ENCODE assay signal across 3 cellular contexts in the genomic region with DNA sequence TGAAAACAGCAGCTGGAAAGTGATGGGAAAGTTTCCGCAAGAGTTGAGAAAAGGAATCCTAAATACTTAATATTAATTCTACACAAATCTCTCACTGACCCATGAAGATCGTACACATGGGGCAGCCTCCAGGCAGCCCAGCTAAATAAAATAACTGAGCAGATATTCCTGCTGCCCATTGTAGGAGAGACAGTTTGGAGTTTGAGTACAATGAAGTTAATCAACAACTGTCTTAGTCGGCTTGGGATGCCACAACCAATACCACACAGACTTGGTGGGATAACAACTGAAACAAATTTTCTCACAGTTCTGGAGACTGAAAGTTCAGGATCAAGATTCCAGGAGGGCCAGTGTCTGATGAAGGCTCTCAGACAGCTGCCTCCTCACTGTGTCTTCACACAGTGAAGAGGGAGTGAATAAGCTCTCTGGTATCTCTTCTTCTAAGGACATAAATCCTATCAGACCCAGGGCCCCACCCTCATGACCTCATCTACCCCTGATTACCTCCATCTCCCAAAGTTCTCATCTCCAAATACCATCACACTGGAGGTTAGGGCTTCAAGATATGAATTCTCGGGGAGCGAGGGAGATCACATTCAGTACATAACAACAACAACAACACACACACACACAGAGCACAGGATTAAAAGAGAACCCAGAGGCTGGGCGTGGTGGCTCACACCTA.
TF ChIP-seq lines count a peak whose summit lies in the region.

No MANE protein-coding gene starts in this region.

TF ChIP-seq in HEK293, 187 proteins besides CTCF, POLR2A, EP300 and RAD21 (continues in another document):
- TF ChIP-seq KLF1 (tag by site-specific recombination; IDR thresholded peaks at IDR 0.05), result peak; percentile 73
- TF ChIP-seq ZNF623 (tag by site-specific recombination; IDR thresholded peaks at IDR 0.05), result no peak
- TF ChIP-seq, protein P1, sequence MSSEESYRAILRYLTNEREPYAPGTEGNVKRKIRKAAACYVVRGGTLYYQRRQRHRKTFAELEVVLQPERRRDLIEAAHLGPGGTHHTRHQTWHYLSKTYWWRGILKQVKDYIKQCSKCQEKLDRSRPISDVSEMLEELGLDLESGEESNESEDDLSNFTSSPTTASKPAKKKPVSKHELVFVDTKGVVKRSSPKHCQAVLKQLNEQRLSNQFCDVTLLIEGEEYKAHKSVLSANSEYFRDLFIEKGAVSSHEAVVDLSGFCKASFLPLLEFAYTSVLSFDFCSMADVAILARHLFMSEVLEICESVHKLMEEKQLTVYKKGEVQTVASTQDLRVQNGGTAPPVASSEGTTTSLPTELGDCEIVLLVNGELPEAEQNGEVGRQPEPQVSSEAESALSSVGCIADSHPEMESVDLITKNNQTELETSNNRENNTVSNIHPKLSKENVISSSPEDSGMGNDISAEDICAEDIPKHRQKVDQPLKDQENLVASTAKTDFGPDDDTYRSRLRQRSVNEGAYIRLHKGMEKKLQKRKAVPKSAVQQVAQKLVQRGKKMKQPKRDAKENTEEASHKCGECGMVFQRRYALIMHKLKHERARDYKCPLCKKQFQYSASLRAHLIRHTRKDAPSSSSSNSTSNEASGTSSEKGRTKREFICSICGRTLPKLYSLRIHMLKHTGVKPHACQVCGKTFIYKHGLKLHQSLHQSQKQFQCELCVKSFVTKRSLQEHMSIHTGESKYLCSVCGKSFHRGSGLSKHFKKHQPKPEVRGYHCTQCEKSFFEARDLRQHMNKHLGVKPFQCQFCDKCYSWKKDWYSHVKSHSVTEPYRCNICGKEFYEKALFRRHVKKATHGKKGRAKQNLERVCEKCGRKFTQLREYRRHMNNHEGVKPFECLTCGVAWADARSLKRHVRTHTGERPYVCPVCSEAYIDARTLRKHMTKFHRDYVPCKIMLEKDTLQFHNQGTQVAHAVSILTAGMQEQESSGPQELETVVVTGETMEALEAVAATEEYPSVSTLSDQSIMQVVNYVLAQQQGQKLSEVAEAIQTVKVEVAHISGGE (tag by site-specific recombination; conservative IDR thresholded peaks at IDR 0.05; ENCODE audit: low read depth), result no peak
- TF ChIP-seq ZNF239 (tag by site-specific recombination; IDR thresholded peaks at IDR 0.05), result no peak
- no peak for TF ChIP-seq ZNF311 (tag by site-specific recombination; IDR thresholded peaks at IDR 0.05; ENCODE audit: borderline replicate concordance)
- TF ChIP-seq ZNF155 (tag by site-specific recombination; IDR thresholded peaks at IDR 0.05), result no peak
- TF ChIP-seq ZNF521 (tag by site-specific recombination; IDR thresholded peaks at IDR 0.05), result no peak
- TF ChIP-seq ZIC2 (tag by site-specific recombination; IDR thresholded peaks at IDR 0.05), result no peak
- TF ChIP-seq, protein P2, sequence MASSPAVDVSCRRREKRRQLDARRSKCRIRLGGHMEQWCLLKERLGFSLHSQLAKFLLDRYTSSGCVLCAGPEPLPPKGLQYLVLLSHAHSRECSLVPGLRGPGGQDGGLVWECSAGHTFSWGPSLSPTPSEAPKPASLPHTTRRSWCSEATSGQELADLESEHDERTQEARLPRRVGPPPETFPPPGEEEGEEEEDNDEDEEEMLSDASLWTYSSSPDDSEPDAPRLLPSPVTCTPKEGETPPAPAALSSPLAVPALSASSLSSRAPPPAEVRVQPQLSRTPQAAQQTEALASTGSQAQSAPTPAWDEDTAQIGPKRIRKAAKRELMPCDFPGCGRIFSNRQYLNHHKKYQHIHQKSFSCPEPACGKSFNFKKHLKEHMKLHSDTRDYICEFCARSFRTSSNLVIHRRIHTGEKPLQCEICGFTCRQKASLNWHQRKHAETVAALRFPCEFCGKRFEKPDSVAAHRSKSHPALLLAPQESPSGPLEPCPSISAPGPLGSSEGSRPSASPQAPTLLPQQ (tag by site-specific recombination; IDR thresholded peaks at IDR 0.05), result 0 out of 2 replicates have a peak, but pooled peaks have one; percentile 38
- TF ChIP-seq ZNF600 (tag by site-specific recombination; IDR thresholded peaks at IDR 0.05), result no peak
- TF ChIP-seq, protein P3, sequence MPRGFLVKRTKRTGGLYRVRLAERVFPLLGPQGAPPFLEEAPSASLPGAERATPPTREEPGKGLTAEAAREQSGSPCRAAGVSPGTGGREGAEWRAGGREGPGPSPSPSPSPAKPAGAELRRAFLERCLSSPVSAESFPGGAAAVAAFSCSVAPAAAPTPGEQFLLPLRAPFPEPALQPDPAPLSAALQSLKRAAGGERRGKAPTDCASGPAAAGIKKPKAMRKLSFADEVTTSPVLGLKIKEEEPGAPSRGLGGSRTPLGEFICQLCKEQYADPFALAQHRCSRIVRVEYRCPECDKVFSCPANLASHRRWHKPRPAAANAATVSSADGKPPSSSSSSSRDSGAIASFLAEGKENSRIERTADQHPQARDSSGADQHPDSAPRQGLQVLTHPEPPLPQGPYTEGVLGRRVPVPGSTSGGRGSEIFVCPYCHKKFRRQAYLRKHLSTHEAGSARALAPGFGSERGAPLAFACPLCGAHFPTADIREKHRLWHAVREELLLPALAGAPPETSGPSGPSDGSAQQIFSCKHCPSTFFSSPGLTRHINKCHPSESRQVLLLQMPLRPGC (tag by site-specific recombination; IDR thresholded peaks at IDR 0.05), result no peak

TF ChIP-seq in GM12878, 131 proteins besides CTCF, POLR2A, EP300 and RAD21:
- TF ChIP-seq SMAD1 (IDR thresholded peaks at IDR 0.05; ENCODE audit: low read depth, partially characterized antibody), result no peak
- TF ChIP-seq POLR2AphosphoS5 (IDR thresholded peaks at IDR 0.05; ENCODE audit: low read length), result no peak
- TF ChIP-seq, protein P4, sequence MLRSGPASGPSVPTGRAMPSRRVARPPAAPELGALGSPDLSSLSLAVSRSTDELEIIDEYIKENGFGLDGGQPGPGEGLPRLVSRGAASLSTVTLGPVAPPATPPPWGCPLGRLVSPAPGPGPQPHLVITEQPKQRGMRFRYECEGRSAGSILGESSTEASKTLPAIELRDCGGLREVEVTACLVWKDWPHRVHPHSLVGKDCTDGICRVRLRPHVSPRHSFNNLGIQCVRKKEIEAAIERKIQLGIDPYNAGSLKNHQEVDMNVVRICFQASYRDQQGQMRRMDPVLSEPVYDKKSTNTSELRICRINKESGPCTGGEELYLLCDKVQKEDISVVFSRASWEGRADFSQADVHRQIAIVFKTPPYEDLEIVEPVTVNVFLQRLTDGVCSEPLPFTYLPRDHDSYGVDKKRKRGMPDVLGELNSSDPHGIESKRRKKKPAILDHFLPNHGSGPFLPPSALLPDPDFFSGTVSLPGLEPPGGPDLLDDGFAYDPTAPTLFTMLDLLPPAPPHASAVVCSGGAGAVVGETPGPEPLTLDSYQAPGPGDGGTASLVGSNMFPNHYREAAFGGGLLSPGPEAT (IDR thresholded peaks at IDR 0.05; ENCODE audit: low read depth), result no peak
- no peak for TF ChIP-seq ZNF207 (IDR thresholded peaks at IDR 0.05; ENCODE audit: borderline replicate concordance)
- TF ChIP-seq CHD4 (IDR thresholded peaks at IDR 0.05), result no peak
- TF ChIP-seq ZNF622 (IDR thresholded peaks at IDR 0.05), result no peak
- TF ChIP-seq, protein P5, sequence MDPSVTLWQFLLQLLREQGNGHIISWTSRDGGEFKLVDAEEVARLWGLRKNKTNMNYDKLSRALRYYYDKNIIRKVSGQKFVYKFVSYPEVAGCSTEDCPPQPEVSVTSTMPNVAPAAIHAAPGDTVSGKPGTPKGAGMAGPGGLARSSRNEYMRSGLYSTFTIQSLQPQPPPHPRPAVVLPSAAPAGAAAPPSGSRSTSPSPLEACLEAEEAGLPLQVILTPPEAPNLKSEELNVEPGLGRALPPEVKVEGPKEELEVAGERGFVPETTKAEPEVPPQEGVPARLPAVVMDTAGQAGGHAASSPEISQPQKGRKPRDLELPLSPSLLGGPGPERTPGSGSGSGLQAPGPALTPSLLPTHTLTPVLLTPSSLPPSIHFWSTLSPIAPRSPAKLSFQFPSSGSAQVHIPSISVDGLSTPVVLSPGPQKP (IDR thresholded peaks at IDR 0.05; ENCODE audit: low read depth, low read length), result no peak
- TF ChIP-seq, protein P6, sequence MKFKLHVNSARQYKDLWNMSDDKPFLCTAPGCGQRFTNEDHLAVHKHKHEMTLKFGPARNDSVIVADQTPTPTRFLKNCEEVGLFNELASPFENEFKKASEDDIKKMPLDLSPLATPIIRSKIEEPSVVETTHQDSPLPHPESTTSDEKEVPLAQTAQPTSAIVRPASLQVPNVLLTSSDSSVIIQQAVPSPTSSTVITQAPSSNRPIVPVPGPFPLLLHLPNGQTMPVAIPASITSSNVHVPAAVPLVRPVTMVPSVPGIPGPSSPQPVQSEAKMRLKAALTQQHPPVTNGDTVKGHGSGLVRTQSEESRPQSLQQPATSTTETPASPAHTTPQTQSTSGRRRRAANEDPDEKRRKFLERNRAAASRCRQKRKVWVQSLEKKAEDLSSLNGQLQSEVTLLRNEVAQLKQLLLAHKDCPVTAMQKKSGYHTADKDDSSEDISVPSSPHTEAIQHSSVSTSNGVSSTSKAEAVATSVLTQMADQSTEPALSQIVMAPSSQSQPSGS (IDR thresholded peaks at IDR 0.05; ENCODE audit: low read length), result no peak
- no peak for TF ChIP-seq NFXL1 (IDR thresholded peaks at IDR 0.05; ENCODE audit: borderline replicate concordance)
- TF ChIP-seq SMAD5 (IDR thresholded peaks at IDR 0.05; ENCODE audit: low read depth), result no peak

TF ChIP-seq in HepG2, 621 proteins besides CTCF, POLR2A, EP300 and RAD21:
- no peak for TF ChIP-seq ATF1 (CRISPR knock-in tag; IDR thresholded peaks at IDR 0.05)
- no peak for TF ChIP-seq ZNF121 (CRISPR knock-in tag; IDR thresholded peaks at IDR 0.05)
- TF ChIP-seq, protein P7, sequence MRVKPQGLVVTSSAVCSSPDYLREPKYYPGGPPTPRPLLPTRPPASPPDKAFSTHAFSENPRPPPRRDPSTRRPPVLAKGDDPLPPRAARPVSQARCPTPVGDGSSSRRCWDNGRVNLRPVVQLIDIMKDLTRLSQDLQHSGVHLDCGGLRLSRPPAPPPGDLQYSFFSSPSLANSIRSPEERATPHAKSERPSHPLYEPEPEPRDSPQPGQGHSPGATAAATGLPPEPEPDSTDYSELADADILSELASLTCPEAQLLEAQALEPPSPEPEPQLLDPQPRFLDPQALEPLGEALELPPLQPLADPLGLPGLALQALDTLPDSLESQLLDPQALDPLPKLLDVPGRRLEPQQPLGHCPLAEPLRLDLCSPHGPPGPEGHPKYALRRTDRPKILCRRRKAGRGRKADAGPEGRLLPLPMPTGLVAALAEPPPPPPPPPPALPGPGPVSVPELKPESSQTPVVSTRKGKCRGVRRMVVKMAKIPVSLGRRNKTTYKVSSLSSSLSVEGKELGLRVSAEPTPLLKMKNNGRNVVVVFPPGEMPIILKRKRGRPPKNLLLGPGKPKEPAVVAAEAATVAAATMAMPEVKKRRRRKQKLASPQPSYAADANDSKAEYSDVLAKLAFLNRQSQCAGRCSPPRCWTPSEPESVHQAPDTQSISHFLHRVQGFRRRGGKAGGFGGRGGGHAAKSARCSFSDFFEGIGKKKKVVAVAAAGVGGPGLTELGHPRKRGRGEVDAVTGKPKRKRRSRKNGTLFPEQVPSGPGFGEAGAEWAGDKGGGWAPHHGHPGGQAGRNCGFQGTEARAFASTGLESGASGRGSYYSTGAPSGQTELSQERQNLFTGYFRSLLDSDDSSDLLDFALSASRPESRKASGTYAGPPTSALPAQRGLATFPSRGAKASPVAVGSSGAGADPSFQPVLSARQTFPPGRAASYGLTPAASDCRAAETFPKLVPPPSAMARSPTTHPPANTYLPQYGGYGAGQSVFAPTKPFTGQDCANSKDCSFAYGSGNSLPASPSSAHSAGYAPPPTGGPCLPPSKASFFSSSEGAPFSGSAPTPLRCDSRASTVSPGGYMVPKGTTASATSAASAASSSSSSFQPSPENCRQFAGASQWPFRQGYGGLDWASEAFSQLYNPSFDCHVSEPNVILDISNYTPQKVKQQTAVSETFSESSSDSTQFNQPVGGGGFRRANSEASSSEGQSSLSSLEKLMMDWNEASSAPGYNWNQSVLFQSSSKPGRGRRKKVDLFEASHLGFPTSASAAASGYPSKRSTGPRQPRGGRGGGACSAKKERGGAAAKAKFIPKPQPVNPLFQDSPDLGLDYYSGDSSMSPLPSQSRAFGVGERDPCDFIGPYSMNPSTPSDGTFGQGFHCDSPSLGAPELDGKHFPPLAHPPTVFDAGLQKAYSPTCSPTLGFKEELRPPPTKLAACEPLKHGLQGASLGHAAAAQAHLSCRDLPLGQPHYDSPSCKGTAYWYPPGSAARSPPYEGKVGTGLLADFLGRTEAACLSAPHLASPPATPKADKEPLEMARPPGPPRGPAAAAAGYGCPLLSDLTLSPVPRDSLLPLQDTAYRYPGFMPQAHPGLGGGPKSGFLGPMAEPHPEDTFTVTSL (CRISPR knock-in tag; IDR thresholded peaks at IDR 0.05; ENCODE audit: borderline replicate concordance), result no peak
TF ChIP-seq in HepG2: peak in this region for 0.
